ENCODE assay signal across 9 cellular contexts in genomic region chr2:134739879-134740301, GRCh38. TPM values are rescaled to one million over a fixed set of nuclear protein-coding genes. Genes with fewer than 3 reads are reported as not detected.
A peak's percentile ranks its signal among the peaks of the same experiment; 100 is the strongest.
DNase-seq lines count a peak whose midpoint lies in the region; ATAC-seq and TF ChIP-seq lines count a peak whose summit lies in the region.
"Had no signal": no experiment of that assay in that cellular context is flagged by ENCODE, and none has a peak within 500 bp of the region (broad histone marks: within the 10 kb centered on the region; RNA-seq: fewer than 3 reads in every experiment).

No MANE protein-coding gene starts in this region.

- H3K4me1 ChIP-seq in left ventricle myocardium inferior: peaks cover 6% of the 10 kb centered on the region
- no peaks in the 10 kb centered on the region for H3K4me1 ChIP-seq in upper lobe of left lung

- in situ Hi-C loops in brain microvascular endothelial cell (cut with HindIII; ENCODE audit: low pct_ligation_motif_present, low sequenced_read_pairs): no loop called here

- BruUV-seq in MCF 10A (replicated peaks; lab: Mats Ljungman, UMichigan): no TSS peak

- no peaks in the 10 kb centered on the region for H3K36me3 ChIP-seq in left ventricle myocardium inferior
- H3K36me3 ChIP-seq in SU-DHL-6 (ENCODE audit: low read length): no peaks in the 10 kb centered on the region
- H3K36me3 ChIP-seq in upper lobe of left lung: no peaks in the 10 kb centered on the region
- H3K36me3 ChIP-seq in brain microvascular endothelial cell (replicated peaks): no peaks in the 10 kb centered on the region

- peaks cover 15% of the 10 kb centered on the region for H3K27me3 ChIP-seq in left ventricle myocardium inferior (ENCODE audit: low read depth)
- no peaks in the 10 kb centered on the region for H3K27me3 ChIP-seq in SU-DHL-6 (ENCODE audit: low read length)
- no peaks in the 10 kb centered on the region for H3K27me3 ChIP-seq in upper lobe of left lung
- H3K27me3 ChIP-seq in brain microvascular endothelial cell (replicated peaks): no peaks in the 10 kb centered on the region

- TF ChIP-seq CTCF in left ventricle myocardium inferior (IDR thresholded peaks at IDR 0.05; ENCODE audit: borderline replicate concordance) (no peak), SU-DHL-6 (IDR thresholded peaks at IDR 0.05; ENCODE audit: insufficient read depth, low read length, poor library complexity, severe bottlenecking) (no peak), upper lobe of left lung (IDR thresholded peaks at IDR 0.05) (no peak), brain microvascular endothelial cell (IDR thresholded peaks at IDR 0.05; ENCODE audit: low read depth, low read length, missing control alignments) (no peak), MCF 10A (IDR thresholded peaks at IDR 0.05; ENCODE audit: unreplicated experiment) (no peak)

- H3K9me3 ChIP-seq in left ventricle myocardium inferior (replicated peaks) (no peaks in the 10 kb centered on the region), SU-DHL-6 (ENCODE audit: insufficient read depth, low read length) (no peaks in the 10 kb centered on the region), upper lobe of left lung (no peaks in the 10 kb centered on the region)

- H2AFZ ChIP-seq in SU-DHL-6 (ENCODE audit: low read depth, low read length, severe bottlenecking): peak overlapping the region; percentile 37

- intact Hi-C loops in Right ventricle myocardium superior (cut with DNase I) (no loop called here), left ventricle myocardium inferior (cut with micrococcal nuclease) (no loop called here), MCF 10A (cut with micrococcal nuclease) (no loop called here)

- WGBS in upper lobe of left lung, 2 donors: 59% methylated on average over 5 to 6 of the region's 6 CpGs

- peak overlapping the region; percentile 58 for H3K4me2 ChIP-seq in SU-DHL-6 (ENCODE audit: low read depth, low read length, poor library complexity, severe bottlenecking)

- peaks cover 48% of the 10 kb centered on the region for H3F3A ChIP-seq in SU-DHL-6 (ENCODE audit: insufficient read depth)

- peak; percentile 62 for ATAC-seq in Right ventricle myocardium superior (ENCODE audit: poor library complexity)
- ATAC-seq in HG03097 (IDR thresholded peaks at IDR 0.05; ENCODE audit: low FRiP score, unreplicated experiment): peak; percentile 97
- ATAC-seq in upper lobe of left lung (ENCODE audit: low FRiP score in 2 of 2): peak; percentile 78 to 88

- CTCF ChIA-PET in MCF 10A (lab: Yijun Ruan, JAX): no interaction called here

- no peaks in the 10 kb centered on the region for H3K9me3 Mint-ChIP-seq in MCF 10A (ENCODE audit: unreplicated experiment)
- H3K9me3 Mint-ChIP-seq: T-helper 1 cell treated with Interleukin-12 subunit alpha and Interleukin-12 subunit beta and Interleukin-4 antibody, amounts not matched to agents 30 μg/mL and 1 μg/mL, for 36 hours had no signal

- no peaks in the 10 kb centered on the region for H3K9me2 ChIP-seq in SU-DHL-6 (replicated peaks; ENCODE audit: insufficient read depth, low read length)

- peak in 1 of 4 donors; percentile 43 for TF ChIP-seq POLR2A in upper lobe of left lung (IDR thresholded peaks at IDR 0.05)

- POLR2A ChIA-PET in MCF 10A (lab: Yijun Ruan, JAX): no interaction called here

- DNase-seq in Right ventricle myocardium superior (no peak), left ventricle myocardium inferior (no peak), upper lobe of left lung (peak in 1 of 2 donors; percentile 59), brain microvascular endothelial cell (no peak), MCF 10A (ENCODE audit: unreplicated experiment) (no peak), NCI-H510A (lab: John Stamatoyannopoulos, UW) (no peak)

- H3K27me3 Mint-ChIP-seq in MCF 10A (ENCODE audit: insufficient read depth, unreplicated experiment): no peaks in the 10 kb centered on the region

- H4K20me1 ChIP-seq in SU-DHL-6 (ENCODE audit: low read depth, low read length): no peaks in the 10 kb centered on the region

- H3K27ac Mint-ChIP-seq in MCF 10A (ENCODE audit: low read depth, unreplicated experiment): no peak overlapping the region
- H3K27ac Mint-ChIP-seq: T-helper 1 cell treated with Interleukin-12 subunit alpha and Interleukin-12 subunit beta and Interleukin-4 antibody, amounts not matched to agents 30 μg/mL and 1 μg/mL, for 36 hours had no signal

- H3K4me3 Mint-ChIP-seq in MCF 10A (ENCODE audit: unreplicated experiment): no peak overlapping the region
- H3K4me3 Mint-ChIP-seq: T-helper 1 cell treated with Interleukin-12 subunit alpha and Interleukin-12 subunit beta and Interleukin-4 antibody, amounts not matched to agents 30 μg/mL and 1 μg/mL, for 36 hours had no signal

- H3K9ac ChIP-seq in SU-DHL-6 (ENCODE audit: low read length): peak overlapping the region; percentile 51

- peak in 1 of 4 donors; percentile 58 for TF ChIP-seq EP300 in upper lobe of left lung (IDR thresholded peaks at IDR 0.05)

- H3K36me3 Mint-ChIP-seq in MCF 10A (ENCODE audit: insufficient read depth, unreplicated experiment): no peaks in the 10 kb centered on the region

- H3K4me3 ChIP-seq in left ventricle myocardium inferior: no peak overlapping the region
- peak overlapping the region; percentile 4 for H3K4me3 ChIP-seq in SU-DHL-6 (ENCODE audit: insufficient read depth, low read length, poor library complexity, severe bottlenecking)
- no peak overlapping the region for H3K4me3 ChIP-seq in upper lobe of left lung
- H3K4me3 ChIP-seq in brain microvascular endothelial cell (ENCODE audit: low read depth, low read length): no peak overlapping the region

- H3K79me2 ChIP-seq in SU-DHL-6 (ENCODE audit: insufficient read depth, low read length): no peaks in the 10 kb centered on the region

- no peaks in the 10 kb centered on the region for H3K4me1 Mint-ChIP-seq in MCF 10A (ENCODE audit: insufficient read depth, unreplicated experiment)

- H3K27ac ChIP-seq in left ventricle myocardium inferior (replicated peaks) (no peak overlapping the region), SU-DHL-6 (ENCODE audit: low read depth, low read length) (peak overlapping the region; percentile 94), upper lobe of left lung (peak overlapping the region in 1 of 4 donors; percentile 23), brain microvascular endothelial cell (no peak overlapping the region)

RNA-seq across cellular contexts. Expression of gene TMEM163, which starts 21.1 kb away (rescaled TPM):
- total RNA-seq in Right ventricle myocardium superior (0.38 TPM), left ventricle myocardium inferior (0.22 TPM), upper lobe of left lung (10 to 100 TPM; 19.3 to 71.6 (median 26.7) TPM), MCF 10A (2022) (not detected in 2 replicates)

Comparison
In these comparisons a context has a peak if more than half of its experiments do, and no peak if none do; other contexts are left out.
1. RNA of gene TMEM163, which starts 21.1 kb away (total RNA-seq): 19.3 to 71.6 TPM in upper lobe of left lung; 0.38 TPM in Right ventricle myocardium superior (single experiment), 0.22 TPM in left ventricle myocardium inferior (single experiment) and not detected in MCF 10A; every median in the first group is over 10 times any median in the second.
2. Peak in every context shown above with its lines, with median percentiles within 50 percentile points of each other: ATAC-seq.